33 cellular contexts compared by ENCODE assay signal in the genomic region with DNA sequence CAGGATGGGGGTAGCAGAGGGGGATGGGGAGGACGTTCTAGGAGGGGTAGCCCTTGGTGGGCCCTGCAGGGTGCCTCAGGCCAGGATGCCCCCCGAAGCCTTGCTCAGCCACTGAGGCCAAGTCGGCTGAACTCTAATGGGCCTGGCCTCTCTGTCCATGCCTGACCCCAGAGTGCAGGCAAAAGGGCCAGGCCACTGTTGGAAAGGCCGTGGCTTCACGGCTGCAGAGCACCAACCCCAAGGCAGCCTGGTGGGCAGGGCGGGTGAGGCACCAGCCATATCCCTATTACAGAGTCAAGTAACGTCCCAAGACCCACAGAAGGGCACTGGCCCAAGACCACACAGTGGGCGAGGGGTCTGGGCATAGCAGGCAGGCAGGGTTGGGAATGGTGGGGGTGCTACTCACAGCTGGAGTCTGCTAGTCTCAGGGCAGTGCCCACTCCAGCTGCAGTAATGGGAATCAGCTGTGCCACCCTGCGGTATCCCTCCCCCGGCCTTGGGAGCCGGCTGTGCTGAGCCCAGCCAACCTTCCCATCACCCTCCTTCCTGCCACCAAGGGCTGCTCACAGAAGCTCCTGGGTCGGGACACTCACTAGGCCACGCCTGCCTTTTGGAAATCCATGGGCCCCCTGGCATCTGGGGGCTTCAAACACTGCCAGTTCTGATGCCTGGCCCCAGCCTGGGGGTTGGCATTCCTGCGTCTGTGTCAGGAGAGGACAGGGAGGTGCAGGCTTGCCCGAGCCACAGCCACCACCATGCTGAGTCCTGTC. TPM values are rescaled to one million over a fixed set of nuclear protein-coding genes. Genes with fewer than 3 reads are reported as not detected.
DNase-seq lines count a peak whose midpoint lies in the region; ATAC-seq, FAIRE-seq and TF ChIP-seq lines count a peak whose summit lies in the region.
"Had no signal": no experiment of that assay in that cellular context is flagged by ENCODE, and none has a peak within 500 bp of the region (broad histone marks: within the 10 kb centered on the region; RNA-seq: fewer than 3 reads in every experiment).

No MANE protein-coding gene starts in this region.

- H2AFZ ChIP-seq in HepG2 (ENCODE audit: low read length), result no peak overlapping the region

- TF ChIP-seq EP300 in HepG2 (IDR thresholded peaks at IDR 0.05; ENCODE audit: low read depth in 2 of 2, low read length in 2 of 2), result no peak
- TF ChIP-seq EP300 in HepG2 (CRISPR knock-in tag; IDR thresholded peaks at IDR 0.05; ENCODE audit: borderline replicate concordance), result no peak

- no peak overlapping the region for H3K9ac ChIP-seq in HepG2 (ENCODE audit: insufficient read depth, low read depth, low read length)

- WGBS in HepG2 (ENCODE audit: low lambda C conversion rate), result 33% methylated on average over 3 of the region's 15 CpGs
- 90% methylated on average over 2 of the region's 15 CpGs for WGBS in right lobe of liver (ENCODE audit: insufficient coverage, low coverage, low lambda C conversion rate, missing lambda C conversion rate)

- FAIRE-seq in HepG2 (lab: Jason Lieb, UNC) (no peak), RCC 7860 (lab: Jason Lieb, UNC) (no peak), urothelium cell line (lab: Jason Lieb, UNC) (no peak)
- FAIRE-seq: D721Med had no signal

- H4K20me1 ChIP-seq in HepG2 (ENCODE audit: insufficient read depth, low read length), result no peaks in the 10 kb centered on the region

- ATAC-seq in HepG2, result no peak
- no peak for ATAC-seq in right lobe of liver
- ATAC-seq: gastrocnemius medialis; naive thymus-derived CD4-positive, alpha-beta T cell; stimulated activated effector memory CD8-positive, alpha-beta T cell treated with anti-CD3 and anti-CD28 coated beads, Interleukin-12 subunit alpha, Interleukin-12 subunit beta, amount 100 ng/mL, for 72 hours had no signal

- H3K4me2 ChIP-seq in HepG2 (ENCODE audit: low read depth, low read length), result no peak overlapping the region; the same call in 1 of the 2 replicates

- intact Hi-C loops in HepG2 (cut with micrococcal nuclease; ENCODE audit: unreplicated experiment), result no loop called here
- intact Hi-C loops in right lobe of liver (cut with DNase I), result no loop called here

- no peaks in the 10 kb centered on the region for H3K79me2 ChIP-seq in HepG2 (ENCODE audit: insufficient read depth, low read length)

- H3K4me1 ChIP-seq in HepG2 (ENCODE audit: insufficient read depth, low read length) (peaks cover 68% of the 10 kb centered on the region), right lobe of liver (peaks cover 0 to 9% (median 0%) of the 10 kb centered on the region in 4 donors)

- CTCF ChIA-PET in HepG2 (lab: Yijun Ruan, JAX; ENCODE audit: low intra/inter-chr PET ratio, low total read pairs), result no interaction called here

- TF ChIP-seq POLR2A in HepG2 (IDR thresholded peaks at IDR 0.05; ENCODE audit: insufficient read depth in 1 of 2, low read depth in 2 of 2, low read length in 2 of 2), result no peak
- TF ChIP-seq POLR2A in right lobe of liver (IDR thresholded peaks at IDR 0.05), result no peak

- POLR2A ChIA-PET in HepG2 (lab: Yijun Ruan, JAX), result no interaction called here

- H3K4me3 ChIP-seq in HepG2 (replicated peaks in 1 of 3; ENCODE audit: insufficient read depth in 1 of 3, low read depth in 2 of 3, low read length in 3 of 3) (no peak overlapping the region), right lobe of liver (no peak overlapping the region)
- H3K4me3 ChIP-seq: cardiac muscle cell, esophagus squamous epithelium, gastrocnemius medialis, upper lobe of left lung had no signal

- no TSS peak for BruUV-seq in HepG2 (replicated peaks; lab: Mats Ljungman, UMichigan)

- H3K27me3 ChIP-seq in HepG2 (ENCODE audit: control insufficient read depth in 1 of 2, insufficient read depth in 2 of 2, low read length in 2 of 2), result peaks cover 6 to 76% of the 10 kb centered on the region in 2 experiments
- peaks cover 0 to 5% of the 10 kb centered on the region in 2 donors for H3K27me3 ChIP-seq in right lobe of liver
- H3K27me3 ChIP-seq: upper lobe of left lung had no signal

- DNase-seq in HepG2 (ENCODE audit: low spot score), result no peak
- DNase-seq in right lobe of liver, result no peak
- peak; percentile 93 for DNase-seq in RCC 7860 (ENCODE audit: low spot score)
- peak; percentile 79 for DNase-seq in myocyte (ENCODE audit: low read depth)
- peak; percentile 76 for DNase-seq in urothelium cell line (ENCODE audit: low spot score)
- DNase-seq in activated CD8-positive, alpha-beta memory T cell treated with anti-CD3 and anti-CD28 coated beads, Interleukin-2, amount 50 U/mL, for 4 hours, result no peak
- no peak for DNase-seq in activated CD4-positive, alpha-beta T cell treated with anti-CD3 and anti-CD28 coated beads for 48 hours
- no peak for DNase-seq in hepatic stellate cell (ENCODE audit: low spot score)
- DNase-seq: activated CD4-positive, alpha-beta T cell treated with anti-CD3 and anti-CD28 coated beads, Interleukin-2, amount 50 U/mL, for 48 hours; activated CD4-positive, CD25-positive, alpha-beta regulatory T cell; anterior cingulate cortex; esophagus squamous epithelium; gastrocnemius medialis; GOT3; hypothalamus; immature natural killer cell; naive thymus-derived CD4-positive, alpha-beta T cell; NCI-H1105 treated with DMSO at 0.1 percent for 48 hours; NCI-H2029; NCI-H2227 treated with DMSO at 0.1 percent for 48 hours; NCI-H526 treated with DMSO at 0.1 percent for 48 hours; retina; stimulated activated CD4-positive, alpha-beta T cell treated with anti-CD3 and anti-CD28 coated beads, Interleukin-12 subunit alpha, Interleukin-12 subunit beta, amount 100 ng/mL, for 4 hours; stimulated activated CD4-positive, alpha-beta T cell treated with anti-CD3 and anti-CD28 coated beads, Interleukin-4, amount 100 ng/mL, for 24 hours had no signal

- TF ChIP-seq CTCF in HepG2 (CRISPR knock-in tag; IDR thresholded peaks at IDR 0.05) (no peak), right lobe of liver (IDR thresholded peaks at IDR 0.05) (no peak)

- H3K27ac ChIP-seq in HepG2 (ENCODE audit: extremely low read length, insufficient read depth, low read length) (no peak overlapping the region), right lobe of liver (no peak overlapping the region)
- H3K27ac ChIP-seq: cardiac muscle cell, esophagus squamous epithelium, gastrocnemius medialis, upper lobe of left lung had no signal

- in situ Hi-C loops in HepG2 (cut with HindIII; ENCODE audit: extremely low pct_ligation_motif_present, low pct_unique_long_range_greater_than_20kb), result no loop called here

- H3K36me3 ChIP-seq in HepG2 (replicated peaks in 1 of 2; ENCODE audit: control insufficient read depth in 1 of 2, insufficient read depth in 2 of 2, low read length in 2 of 2), result no peaks in the 10 kb centered on the region
- H3K36me3 ChIP-seq in right lobe of liver, result no peaks in the 10 kb centered on the region
- H3K36me3 ChIP-seq: cardiac muscle cell, esophagus squamous epithelium, gastrocnemius medialis, upper lobe of left lung had no signal

- no peak for TF ChIP-seq RAD21 in HepG2 (CRISPR knock-in tag; IDR thresholded peaks at IDR 0.05)

- no peaks in the 10 kb centered on the region for H3K9me3 ChIP-seq in HepG2 (ENCODE audit: low read length)
- no peaks in the 10 kb centered on the region for H3K9me3 ChIP-seq in right lobe of liver
- H3K9me3 ChIP-seq: esophagus squamous epithelium, gastrocnemius medialis, upper lobe of left lung had no signal

RNA-seq across cellular contexts. Expression of a gene that starts 4.0 kb away (rescaled TPM):
- total RNA-seq in HepG2 (2016; rRNA removed; fragmentation: Illumina TruSeq; extraction: Trizol) (0.44 TPM in 1 of 2 replicates, not detected in the other), right lobe of liver (1 to 10 TPM; 1.0 to 4.3 (median 1.7) TPM), myocyte (6.8 and 10.8 TPM in 2 replicates)
- not detected in 2 replicates for total RNA-seq in HepG2 (2016; cell fraction: cytosol; rRNA removed; fragmentation: Illumina TruSeq; extraction: Trizol; ENCODE audit: low read depth)
- 0.18 and 0.80 TPM in 2 replicates for total RNA-seq in HepG2 (2016; cell fraction: insoluble cytoplasmic fraction; rRNA removed; fragmentation: Illumina TruSeq; extraction: Trizol)
- 0.22 and 0.24 TPM in 2 replicates for total RNA-seq in HepG2 (2016; cell fraction: membrane; rRNA removed; fragmentation: Illumina TruSeq; extraction: Trizol)
- 0.19 and 0.81 TPM in 2 replicates for total RNA-seq in HepG2 (2016; cell fraction: nucleus; rRNA removed; fragmentation: Illumina TruSeq; extraction: Trizol)
- 1.5 and 1.6 TPM in 2 replicates for polyA plus RNA-seq in HepG2 (2011; rRNA removed)
- 1.1 and 2.1 TPM in 2 replicates for polyA plus RNA-seq in HepG2 (2011; cell fraction: cytosol; rRNA removed)
- polyA plus RNA-seq in HepG2 (2011; cell fraction: nucleus; rRNA removed), result 3.6 and 4.6 TPM in 2 replicates
- 0.72 and 1.2 TPM in 2 replicates for polyA plus RNA-seq in HepG2 (2012)
- 0.07 and 0.11 TPM in 2 replicates for polyA plus RNA-seq in HepG2 (2016; cell fraction: cytosol; fragmentation: Illumina TruSeq; extraction: Trizol; ENCODE audit: low read depth)
- 0.16 TPM in 1 of 2 replicates, not detected in the other for polyA plus RNA-seq in HepG2 (2016; cell fraction: insoluble cytoplasmic fraction; fragmentation: Illumina TruSeq; extraction: Trizol; ENCODE audit: low read depth)
- 0.12 and 0.18 TPM in 2 replicates for polyA plus RNA-seq in HepG2 (2016; cell fraction: membrane; fragmentation: Illumina TruSeq; extraction: Trizol; ENCODE audit: low read depth)
- 0.70 and 1.00 TPM in 2 replicates for polyA plus RNA-seq in HepG2 (2016; cell fraction: nucleus; fragmentation: Illumina TruSeq; extraction: Trizol; ENCODE audit: insufficient read depth, low read depth)
- 3.4 and 11.1 TPM in 2 replicates for polyA minus RNA-seq in HepG2 (2011; rRNA and poly(A)+ RNA removed; ENCODE audit: low replicate concordance)
- 1.5 TPM in 2 replicates for polyA minus RNA-seq in HepG2 (2011; cell fraction: cytosol; rRNA and poly(A)+ RNA removed)
- 2.4 and 4.6 TPM in 2 replicates for polyA minus RNA-seq in HepG2 (2011; cell fraction: nucleus; rRNA and poly(A)+ RNA removed)
- polyA plus RNA-seq in myocyte (2012), result 68.6 TPM

RNA-seq across cellular contexts. Expression of a gene that starts 39.4 kb away (rescaled TPM):
- total RNA-seq in HepG2 (2016; rRNA removed; fragmentation: Illumina TruSeq; extraction: Trizol) (not detected in 2 replicates), right lobe of liver (not detected), myocyte (not detected in 2 replicates)
- total RNA-seq in HepG2 (2016; cell fraction: cytosol; rRNA removed; fragmentation: Illumina TruSeq; extraction: Trizol; ENCODE audit: low read depth), result not detected in 2 replicates
- total RNA-seq in HepG2 (2016; cell fraction: insoluble cytoplasmic fraction; rRNA removed; fragmentation: Illumina TruSeq; extraction: Trizol), result not detected in 2 replicates
- not detected in 2 replicates for total RNA-seq in HepG2 (2016; cell fraction: membrane; rRNA removed; fragmentation: Illumina TruSeq; extraction: Trizol)
- total RNA-seq in HepG2 (2016; cell fraction: nucleus; rRNA removed; fragmentation: Illumina TruSeq; extraction: Trizol), result not detected in 2 replicates
- not detected in 2 replicates for polyA plus RNA-seq in HepG2 (2011; rRNA removed)
- not detected in 2 replicates for polyA plus RNA-seq in HepG2 (2011; cell fraction: cytosol; rRNA removed)
- polyA plus RNA-seq in HepG2 (2011; cell fraction: nucleus; rRNA removed), result not detected in 2 replicates
- polyA plus RNA-seq in HepG2 (2012), result not detected in 2 replicates
- polyA plus RNA-seq in HepG2 (2016; cell fraction: cytosol; fragmentation: Illumina TruSeq; extraction: Trizol; ENCODE audit: low read depth), result not detected in 2 replicates
- polyA plus RNA-seq in HepG2 (2016; cell fraction: insoluble cytoplasmic fraction; fragmentation: Illumina TruSeq; extraction: Trizol; ENCODE audit: low read depth), result not detected in 2 replicates
- not detected in 2 replicates for polyA plus RNA-seq in HepG2 (2016; cell fraction: membrane; fragmentation: Illumina TruSeq; extraction: Trizol; ENCODE audit: low read depth)
- polyA plus RNA-seq in HepG2 (2016; cell fraction: nucleus; fragmentation: Illumina TruSeq; extraction: Trizol; ENCODE audit: insufficient read depth, low read depth), result not detected in 2 replicates
- not detected in 2 replicates for polyA minus RNA-seq in HepG2 (2011; rRNA and poly(A)+ RNA removed; ENCODE audit: low replicate concordance)
- not detected in 2 replicates for polyA minus RNA-seq in HepG2 (2011; cell fraction: cytosol; rRNA and poly(A)+ RNA removed)
- not detected in 2 replicates for polyA minus RNA-seq in HepG2 (2011; cell fraction: nucleus; rRNA and poly(A)+ RNA removed)
- polyA plus RNA-seq in myocyte (2012), result not detected
- total RNA-seq: activated T-helper 1 cell treated with anti-CD3 and anti-CD28 coated beads, Interleukin-12 subunit alpha, Interleukin-12 subunit beta, Interleukin-2, Interleukin-4 antibody, amounts not matched to agents 30 ng/mL and 10 ng/mL and 1 ng/mL, durations not matched to agents 14 hours and 24 hours and 36 hours; cardiac muscle cell; esophagus squamous epithelium; gastrocnemius medialis; mesenteric fat pad; naive thymus-derived CD4-positive, alpha-beta T cell; omental fat pad; subcutaneous adipose tissue; upper lobe of left lung had no signal
- polyA plus RNA-seq: cardiac muscle cell; CD14-positive monocyte; immature natural killer cell; naive thymus-derived CD4-positive, alpha-beta T cell had no signal

RNA-seq across cellular contexts. Expression of a gene that starts 39.7 kb away (rescaled TPM):
- total RNA-seq in HepG2 (2016; rRNA removed; fragmentation: Illumina TruSeq; extraction: Trizol) (16.7 and 20.3 TPM in 2 replicates), right lobe of liver (10 to 100 TPM; 11.1 to 25.9 (median 14.8) TPM), myocyte (43.1 and 54.9 TPM in 2 replicates)
- total RNA-seq in HepG2 (2016; cell fraction: cytosol; rRNA removed; fragmentation: Illumina TruSeq; extraction: Trizol; ENCODE audit: low read depth), result 3.4 and 3.6 TPM in 2 replicates
- 13.2 and 21.6 TPM in 2 replicates for total RNA-seq in HepG2 (2016; cell fraction: insoluble cytoplasmic fraction; rRNA removed; fragmentation: Illumina TruSeq; extraction: Trizol)
- 6.7 and 7.9 TPM in 2 replicates for total RNA-seq in HepG2 (2016; cell fraction: membrane; rRNA removed; fragmentation: Illumina TruSeq; extraction: Trizol)
- 18.7 and 21.1 TPM in 2 replicates for total RNA-seq in HepG2 (2016; cell fraction: nucleus; rRNA removed; fragmentation: Illumina TruSeq; extraction: Trizol)
- polyA plus RNA-seq in HepG2 (2011; rRNA removed), result 10.2 and 14.6 TPM in 2 replicates
- polyA plus RNA-seq in HepG2 (2011; cell fraction: cytosol; rRNA removed), result 5.0 and 10.7 TPM in 2 replicates
- polyA plus RNA-seq in HepG2 (2011; cell fraction: nucleus; rRNA removed), result 126 and 171 TPM in 2 replicates
- polyA plus RNA-seq in HepG2 (2012), result 10.2 and 14.9 TPM in 2 replicates
- polyA plus RNA-seq in HepG2 (2016; cell fraction: cytosol; fragmentation: Illumina TruSeq; extraction: Trizol; ENCODE audit: low read depth), result 1.2 and 1.3 TPM in 2 replicates
- 10.1 and 12.8 TPM in 2 replicates for polyA plus RNA-seq in HepG2 (2016; cell fraction: insoluble cytoplasmic fraction; fragmentation: Illumina TruSeq; extraction: Trizol; ENCODE audit: low read depth)
- 3.8 and 4.4 TPM in 2 replicates for polyA plus RNA-seq in HepG2 (2016; cell fraction: membrane; fragmentation: Illumina TruSeq; extraction: Trizol; ENCODE audit: low read depth)
- polyA plus RNA-seq in HepG2 (2016; cell fraction: nucleus; fragmentation: Illumina TruSeq; extraction: Trizol; ENCODE audit: insufficient read depth, low read depth), result 43.7 and 48.3 TPM in 2 replicates
- 16.2 and 23.5 TPM in 2 replicates for polyA minus RNA-seq in HepG2 (2011; rRNA and poly(A)+ RNA removed; ENCODE audit: low replicate concordance)
- 7.9 and 8.9 TPM in 2 replicates for polyA minus RNA-seq in HepG2 (2011; cell fraction: cytosol; rRNA and poly(A)+ RNA removed)
- 10.3 and 10.4 TPM in 2 replicates for polyA minus RNA-seq in HepG2 (2011; cell fraction: nucleus; rRNA and poly(A)+ RNA removed)
- 28.3 TPM for polyA plus RNA-seq in myocyte (2012)

RNA-seq across cellular contexts. Expression of a gene that starts 43.2 kb away (rescaled TPM):
- 2.5 and 3.0 TPM in 2 replicates for total RNA-seq in HepG2 (2016; rRNA removed; fragmentation: Illumina TruSeq; extraction: Trizol)
- 1.8 and 2.7 TPM in 2 replicates for total RNA-seq in HepG2 (2016; cell fraction: cytosol; rRNA removed; fragmentation: Illumina TruSeq; extraction: Trizol; ENCODE audit: low read depth)
- 1.6 and 2.7 TPM in 2 replicates for total RNA-seq in HepG2 (2016; cell fraction: insoluble cytoplasmic fraction; rRNA removed; fragmentation: Illumina TruSeq; extraction: Trizol)
- 3.0 and 4.1 TPM in 2 replicates for total RNA-seq in HepG2 (2016; cell fraction: membrane; rRNA removed; fragmentation: Illumina TruSeq; extraction: Trizol)
- total RNA-seq in HepG2 (2016; cell fraction: nucleus; rRNA removed; fragmentation: Illumina TruSeq; extraction: Trizol), result 2.9 and 4.3 TPM in 2 replicates
- 1.5 and 1.7 TPM in 2 replicates for polyA plus RNA-seq in HepG2 (2011; rRNA removed)
- 0.54 and 0.68 TPM in 2 replicates for polyA plus RNA-seq in HepG2 (2011; cell fraction: cytosol; rRNA removed)
- polyA plus RNA-seq in HepG2 (2011; cell fraction: nucleus; rRNA removed), result 4.0 and 6.8 TPM in 2 replicates
- polyA plus RNA-seq in HepG2 (2012), result 0.59 and 0.83 TPM in 2 replicates
- polyA plus RNA-seq in HepG2 (2016; cell fraction: cytosol; fragmentation: Illumina TruSeq; extraction: Trizol; ENCODE audit: low read depth), result 2.5 and 2.6 TPM in 2 replicates
- 2.2 and 3.8 TPM in 2 replicates for polyA plus RNA-seq in HepG2 (2016; cell fraction: insoluble cytoplasmic fraction; fragmentation: Illumina TruSeq; extraction: Trizol; ENCODE audit: low read depth)
- 3.3 and 3.7 TPM in 2 replicates for polyA plus RNA-seq in HepG2 (2016; cell fraction: membrane; fragmentation: Illumina TruSeq; extraction: Trizol; ENCODE audit: low read depth)
- polyA plus RNA-seq in HepG2 (2016; cell fraction: nucleus; fragmentation: Illumina TruSeq; extraction: Trizol; ENCODE audit: insufficient read depth, low read depth), result 6.7 and 9.8 TPM in 2 replicates
- polyA minus RNA-seq in HepG2 (2011; rRNA and poly(A)+ RNA removed; ENCODE audit: low replicate concordance), result 0.62 and 22.8 TPM in 2 replicates
- polyA minus RNA-seq in HepG2 (2011; cell fraction: cytosol; rRNA and poly(A)+ RNA removed), result 0.62 and 1.5 TPM in 2 replicates
- polyA minus RNA-seq in HepG2 (2011; cell fraction: nucleus; rRNA and poly(A)+ RNA removed), result 1.5 and 2.2 TPM in 2 replicates
- total RNA-seq in right lobe of liver, result 1 to 10 TPM; 3.7 to 7.0 (median 4.0) TPM
- 12.1 and 13.6 TPM in 2 replicates for total RNA-seq in myocyte
- 17.6 TPM for polyA plus RNA-seq in myocyte (2012)

Comparison
In these comparisons a context has a peak if more than half of its experiments do, and no peak if none do; other contexts are left out.
1. DNase-seq: peak in RCC 7860 (single experiment), myocyte (single experiment) and urothelium cell line (single experiment); none in HepG2 (single experiment), right lobe of liver (0 of 3), activated CD8-positive, alpha-beta memory T cell treated with anti-CD3 and anti-CD28 coated beads, Interleukin-2, amount 50 U/mL, for 4 hours (single experiment), activated CD4-positive, alpha-beta T cell treated with anti-CD3 and anti-CD28 coated beads for 48 hours (single experiment) and hepatic stellate cell (single experiment).